23 cellular contexts compared by ENCODE assay signal in the genomic region with DNA sequence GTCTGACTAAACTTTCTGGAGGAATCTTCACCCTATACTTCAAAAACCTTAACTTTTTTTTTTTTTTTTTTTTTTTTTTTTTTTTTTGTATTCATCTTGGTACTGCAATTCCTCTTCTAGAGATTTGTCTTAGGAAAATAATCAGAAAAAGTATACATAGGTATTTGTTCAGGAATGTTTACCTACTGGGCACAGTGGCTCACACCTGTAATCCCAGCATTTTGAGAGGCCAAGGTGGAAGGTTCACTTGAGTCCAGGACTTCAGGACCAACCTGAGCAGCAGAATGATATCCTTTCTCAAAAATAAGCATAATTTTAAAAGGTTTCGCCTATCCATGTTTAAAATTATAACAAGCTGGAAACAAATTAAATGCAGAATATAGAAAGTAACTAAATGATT.
"Had no signal": no experiment of that assay in that cellular context is flagged by ENCODE, and none has a peak within 500 bp of the region (broad histone marks: within the 10 kb centered on the region; RNA-seq: fewer than 3 reads in every experiment).

No MANE protein-coding gene starts in this region.

- H3K36me3 Mint-ChIP-seq: immature natural killer cell had no signal

- H3K4me1 Mint-ChIP-seq: immature natural killer cell had no signal

- H3K4me3 Mint-ChIP-seq: immature natural killer cell had no signal

- H3K27ac Mint-ChIP-seq: immature natural killer cell had no signal

- DNase-seq: dermis blood vessel endothelial cell; dorsolateral prefrontal cortex; effector CD4-positive, alpha-beta T cell; effector memory CD4-positive, alpha-beta T cell; foreskin keratinocyte; heart left ventricle; hypothalamus; immature natural killer cell; islet precursor cell; kidney; kidney glomerular epithelial cell; left lung; left ventricle myocardium superior; lower lobe of right lung; mesenchymal stem cell; midbrain had no signal

- H3K4me3 ChIP-seq: coronary artery, dorsolateral prefrontal cortex, esophagus muscularis mucosa, gastroesophageal sphincter, heart left ventricle, hepatocyte, left lung, lower lobe of right lung had no signal

- H3K27ac ChIP-seq: coronary artery, dorsolateral prefrontal cortex, esophagus muscularis mucosa, foreskin keratinocyte, gastroesophageal sphincter, heart left ventricle, hepatocyte, left lung, lower lobe of right lung had no signal

- FAIRE-seq: colon, endothelial cell of umbilical vein, frontal cortex had no signal

- H3K36me3 ChIP-seq: esophagus muscularis mucosa, gastroesophageal sphincter, heart left ventricle, left lung, lower lobe of right lung had no signal

- H3K9me3 ChIP-seq: esophagus muscularis mucosa, gastroesophageal sphincter, left lung, lower lobe of right lung had no signal

- H3K27me3 ChIP-seq: esophagus muscularis mucosa, foreskin keratinocyte, gastroesophageal sphincter, heart left ventricle, hepatocyte, left lung had no signal

- H3K4me1 ChIP-seq: esophagus muscularis mucosa, foreskin keratinocyte, gastroesophageal sphincter, heart left ventricle, left lung, lower lobe of right lung had no signal

- ATAC-seq: foreskin keratinocyte, gastroesophageal sphincter, heart left ventricle, left lung, left ventricle myocardium superior, lower lobe of right lung had no signal
